In genomic region chr12:46446645-46447044, GRCh38 we compare ENCODE assay signal across 1 cellular context.
TF ChIP-seq lines count a peak whose summit lies in the region.

No MANE protein-coding gene starts in this region.

TF ChIP-seq in Ishikawa, 13 proteins besides CTCF, POLR2A, EP300 and RAD21 (continued from another document):
- peak; percentile 95 for TF ChIP-seq TEAD4 (IDR thresholded peaks at IDR 0.05)
- no peak for TF ChIP-seq REST (IDR thresholded peaks at IDR 0.05; ENCODE audit: low read depth)
- TF ChIP-seq TCF12 (IDR thresholded peaks at IDR 0.05; ENCODE audit: low read depth): peak; percentile 96
TF ChIP-seq in Ishikawa: peak in this region for 5.
